In genomic region chr9:96009690-96010477, GRCh38 we compare ENCODE assay signal across 8 cellular contexts.
A peak's percentile ranks its signal among the peaks of the same experiment; 100 is the strongest.
DNase-seq lines count a peak whose midpoint lies in the region; ATAC-seq, FAIRE-seq and TF ChIP-seq lines count a peak whose summit lies in the region.

No MANE protein-coding gene starts in this region.

- H3K27ac Mint-ChIP-seq in T-helper 1 cell treated with Interleukin-12 subunit alpha and Interleukin-12 subunit beta and Interleukin-4 antibody, amounts not matched to agents 30 μg/mL and 1 μg/mL, for 36 hours = peak overlapping the region; percentile 93
- H3K27ac Mint-ChIP-seq in astrocyte (ENCODE audit: unreplicated experiment) = no peak overlapping the region

- H3K4me1 Mint-ChIP-seq in T-helper 1 cell treated with Interleukin-12 subunit alpha and Interleukin-12 subunit beta and Interleukin-4 antibody, amounts not matched to agents 30 μg/mL and 1 μg/mL, for 36 hours (ENCODE audit: low read depth) = peaks cover 51% of the 10 kb centered on the region
- peaks cover 17% of the 10 kb centered on the region for H3K4me1 Mint-ChIP-seq in astrocyte (ENCODE audit: low read depth, unreplicated experiment)

- H3K36me3 Mint-ChIP-seq in T-helper 1 cell treated with Interleukin-12 subunit alpha and Interleukin-12 subunit beta and Interleukin-4 antibody, amounts not matched to agents 30 μg/mL and 1 μg/mL, for 36 hours (ENCODE audit: low read depth) = peaks cover 23% of the 10 kb centered on the region
- peaks cover 12% of the 10 kb centered on the region for H3K36me3 Mint-ChIP-seq in astrocyte (ENCODE audit: low read depth, unreplicated experiment)

- H3K9me3 Mint-ChIP-seq in T-helper 1 cell treated with Interleukin-12 subunit alpha and Interleukin-12 subunit beta and Interleukin-4 antibody, amounts not matched to agents 30 μg/mL and 1 μg/mL, for 36 hours = no peaks in the 10 kb centered on the region
- no peaks in the 10 kb centered on the region for H3K9me3 Mint-ChIP-seq in astrocyte (ENCODE audit: unreplicated experiment)

- TF ChIP-seq CTCF in GM13977 (IDR thresholded peaks at IDR 0.05; ENCODE audit: extremely low read depth, insufficient read depth, missing control alignments) (no peak), astrocyte (IDR thresholded peaks at IDR 0.05; ENCODE audit: insufficient read depth, low read depth, low read length) (no peak)

- H3K27me3 ChIP-seq in astrocyte (ENCODE audit: insufficient read depth, low read length) = no peaks in the 10 kb centered on the region

- H3K4me2 ChIP-seq in astrocyte (ENCODE audit: low read length) = no peak overlapping the region

- peak overlapping the region; percentile 42 for H3K4me3 Mint-ChIP-seq in T-helper 1 cell treated with Interleukin-12 subunit alpha and Interleukin-12 subunit beta and Interleukin-4 antibody, amounts not matched to agents 30 μg/mL and 1 μg/mL, for 36 hours
- no peak overlapping the region for H3K4me3 Mint-ChIP-seq in astrocyte (ENCODE audit: unreplicated experiment)

- H3K27me3 Mint-ChIP-seq in T-helper 1 cell treated with Interleukin-12 subunit alpha and Interleukin-12 subunit beta and Interleukin-4 antibody, amounts not matched to agents 30 μg/mL and 1 μg/mL, for 36 hours (ENCODE audit: low read depth) = no peaks in the 10 kb centered on the region
- H3K27me3 Mint-ChIP-seq in astrocyte (ENCODE audit: low read depth, unreplicated experiment) = no peaks in the 10 kb centered on the region

- H3K79me2 ChIP-seq in astrocyte (ENCODE audit: insufficient read depth, low read length) = no peaks in the 10 kb centered on the region

- no peak for ATAC-seq in GM18858 (IDR thresholded peaks at IDR 0.05; ENCODE audit: unreplicated experiment)

- no peaks in the 10 kb centered on the region for H3K36me3 ChIP-seq in astrocyte (ENCODE audit: insufficient read depth, low read length)

- H4K20me1 ChIP-seq in astrocyte (ENCODE audit: insufficient read depth, low read length) = peaks cover 30% of the 10 kb centered on the region

- in situ Hi-C loops in GM13977 (cut with MboI; ENCODE audit: low pct_unique_long_range_greater_than_20kb, low sequenced_read_pairs, unreplicated experiment) = no loop called here

- H3K9ac ChIP-seq in astrocyte (ENCODE audit: low read length) = no peak overlapping the region

- no peaks in the 10 kb centered on the region for H3K9me3 ChIP-seq in astrocyte (ENCODE audit: insufficient read depth, low read depth, low read length)

- no peak overlapping the region for H3K4me3 ChIP-seq in astrocyte (ENCODE audit: insufficient read depth, low read depth, low read length)

- FAIRE-seq in astrocyte (lab: Jason Lieb, UNC) = no peak

- DNase-seq in GM13977 (ENCODE audit: low spot score) (peak; percentile 45), astrocyte (ENCODE audit: low read depth) (peak; percentile 26), smooth muscle cell of the brain vasculature (ENCODE audit: low read depth, low spot score) (peak; percentile 24), islet precursor cell (no peak), NCI-H2029 treated with DMSO at 0.1 percent for 48 hours (lab: John Stamatoyannopoulos, UW) (no peak), T1000 (lab: John Stamatoyannopoulos, UW) (no peak)

- no peak overlapping the region for H2AFZ ChIP-seq in astrocyte (ENCODE audit: low read depth, low read length)

- H3K27ac ChIP-seq in astrocyte (ENCODE audit: low read depth, low read length) = no peak overlapping the region

- H3K4me1 ChIP-seq in astrocyte (ENCODE audit: insufficient read depth, low read length) = no peaks in the 10 kb centered on the region

Comparison
In these comparisons a context has a peak if more than half of its experiments do, and no peak if none do; other contexts are left out.
1. DNase-seq: peak in GM13977 (single experiment), astrocyte (single experiment) and smooth muscle cell of the brain vasculature (single experiment); none in islet precursor cell (single experiment), NCI-H2029 treated with DMSO at 0.1 percent for 48 hours (single experiment) and T1000 (single experiment).